ENCODE assay signal across 12 cellular contexts in genomic region chr11:126477526-126478275, GRCh38.
A peak's percentile ranks its signal among the peaks of the same experiment; 100 is the strongest.
DNase-seq lines count a peak whose midpoint lies in the region; ATAC-seq lines count a peak whose summit lies in the region.
"Had no signal": no experiment of that assay in that cellular context is flagged by ENCODE, and none has a peak within 500 bp of the region (broad histone marks: within the 10 kb centered on the region; RNA-seq: fewer than 3 reads in every experiment).

No MANE protein-coding gene starts in this region.

- DNase-seq in activated naive CD8-positive, alpha-beta T cell treated with anti-CD3 and anti-CD28 coated beads, Interleukin-2, amount 10 ng/mL, durations not matched to agents 7 days and 5 days = peak; percentile 38
- DNase-seq in activated naive CD8-positive, alpha-beta T cell treated with anti-CD3 and anti-CD28 coated beads for 36 hours = no peak
- DNase-seq in Kasumi-1 (lab: John Stamatoyannopoulos, UW) = peak; percentile 89 to 90
- DNase-seq in activated T-cell treated with anti-CD3 and anti-CD28 coated beads, Interleukin-2, amount 50 U/mL, for 48 hours = peak; percentile 25 to 46
- DNase-seq in stimulated activated naive B cell treated with anti-CD40 and anti-IgM and Interleukin-4, amounts not matched to agents 10 μg/mL and 1 μg/mL and 100 μg/mL, for 72 hours = peak; percentile 37
- no peak for DNase-seq in mesendoderm
- DNase-seq in NOMO-1 treated with dmso at 0.1 percent for 144 hours (lab: John Stamatoyannopoulos, UW; ENCODE audit: unreplicated experiment) = no peak
- DNase-seq: midbrain, upper lobe of left lung had no signal

- H3K18ac ChIP-seq in mesendoderm (ENCODE audit: low read length) = no peak overlapping the region

- no peak overlapping the region for H2BK120ac ChIP-seq in mesendoderm (ENCODE audit: low read depth, low read length)

- H3K56ac ChIP-seq in mesendoderm (ENCODE audit: low read length) = no peak overlapping the region

- no peaks in the 10 kb centered on the region for H3K27me3 Mint-ChIP-seq in activated naive CD8-positive, alpha-beta T cell treated with anti-CD3 and anti-CD28 coated beads, Interleukin-2, amount 10 ng/mL, durations not matched to agents 7 days and 5 days
- no peaks in the 10 kb centered on the region for H3K27me3 Mint-ChIP-seq in activated naive CD8-positive, alpha-beta T cell treated with anti-CD3 and anti-CD28 coated beads for 36 hours
- H3K27me3 Mint-ChIP-seq in stimulated activated naive B cell treated with anti-CD40 and anti-IgM and Interleukin-4, amounts not matched to agents 10 μg/mL and 1 μg/mL and 100 μg/mL, for 72 hours = peaks cover 9 to 15% of the 10 kb centered on the region in 2 donors
- H3K27me3 Mint-ChIP-seq: CD4-positive, alpha-beta T cell had no signal

- H3K36me3 Mint-ChIP-seq in activated naive CD8-positive, alpha-beta T cell treated with anti-CD3 and anti-CD28 coated beads, Interleukin-2, amount 10 ng/mL, durations not matched to agents 7 days and 5 days = no peaks in the 10 kb centered on the region
- H3K36me3 Mint-ChIP-seq in activated naive CD8-positive, alpha-beta T cell treated with anti-CD3 and anti-CD28 coated beads for 36 hours = no peaks in the 10 kb centered on the region
- H3K36me3 Mint-ChIP-seq in stimulated activated naive B cell treated with anti-CD40 and anti-IgM and Interleukin-4, amounts not matched to agents 10 μg/mL and 1 μg/mL and 100 μg/mL, for 72 hours = no peaks in the 10 kb centered on the region

- no peak overlapping the region for H3K4me2 ChIP-seq in mesendoderm (ENCODE audit: low read length)

- H3K9me3 Mint-ChIP-seq in activated naive CD8-positive, alpha-beta T cell treated with anti-CD3 and anti-CD28 coated beads, Interleukin-2, amount 10 ng/mL, durations not matched to agents 7 days and 5 days = no peaks in the 10 kb centered on the region
- H3K9me3 Mint-ChIP-seq in activated naive CD8-positive, alpha-beta T cell treated with anti-CD3 and anti-CD28 coated beads for 36 hours = no peaks in the 10 kb centered on the region
- H3K9me3 Mint-ChIP-seq in stimulated activated naive B cell treated with anti-CD40 and anti-IgM and Interleukin-4, amounts not matched to agents 10 μg/mL and 1 μg/mL and 100 μg/mL, for 72 hours = no peaks in the 10 kb centered on the region
- H3K9me3 Mint-ChIP-seq: CD4-positive, alpha-beta T cell had no signal

- peak overlapping the region; percentile 88 for H3K27ac Mint-ChIP-seq in activated naive CD8-positive, alpha-beta T cell treated with anti-CD3 and anti-CD28 coated beads, Interleukin-2, amount 10 ng/mL, durations not matched to agents 7 days and 5 days
- H3K27ac Mint-ChIP-seq in activated naive CD8-positive, alpha-beta T cell treated with anti-CD3 and anti-CD28 coated beads for 36 hours = no peak overlapping the region
- H3K27ac Mint-ChIP-seq in stimulated activated naive B cell treated with anti-CD40 and anti-IgM and Interleukin-4, amounts not matched to agents 10 μg/mL and 1 μg/mL and 100 μg/mL, for 72 hours = no peak overlapping the region
- H3K27ac Mint-ChIP-seq: CD4-positive, alpha-beta T cell had no signal

- no peaks in the 10 kb centered on the region for H3K27me3 ChIP-seq in mesendoderm (ENCODE audit: insufficient read depth, low read length, poor library complexity)
- H3K27me3 ChIP-seq: right atrium auricular region, upper lobe of left lung had no signal

- no peak overlapping the region for H3K27ac ChIP-seq in mesendoderm (ENCODE audit: low read depth, low read length)
- H3K27ac ChIP-seq: right atrium auricular region had no signal

- no peaks in the 10 kb centered on the region for H3K79me1 ChIP-seq in mesendoderm (ENCODE audit: low read length)

- H3K23ac ChIP-seq in mesendoderm (ENCODE audit: low read length) = no peak overlapping the region

- H3K4ac ChIP-seq in mesendoderm (ENCODE audit: low read depth, low read length) = no peak overlapping the region

- H3K4me3 Mint-ChIP-seq in activated naive CD8-positive, alpha-beta T cell treated with anti-CD3 and anti-CD28 coated beads, Interleukin-2, amount 10 ng/mL, durations not matched to agents 7 days and 5 days = peak overlapping the region; percentile 52
- H3K4me3 Mint-ChIP-seq in activated naive CD8-positive, alpha-beta T cell treated with anti-CD3 and anti-CD28 coated beads for 36 hours = no peak overlapping the region
- peak overlapping the region; percentile 8 to 38 for H3K4me3 Mint-ChIP-seq in stimulated activated naive B cell treated with anti-CD40 and anti-IgM and Interleukin-4, amounts not matched to agents 10 μg/mL and 1 μg/mL and 100 μg/mL, for 72 hours
- H3K4me3 Mint-ChIP-seq: CD4-positive, alpha-beta T cell had no signal

- H4K5ac ChIP-seq in mesendoderm (ENCODE audit: low read length) = no peak overlapping the region

- no peaks in the 10 kb centered on the region for H3K36me3 ChIP-seq in mesendoderm (ENCODE audit: control insufficient read depth, insufficient read depth, low read length)
- H3K36me3 ChIP-seq: right atrium auricular region, upper lobe of left lung had no signal

- H3K4me1 Mint-ChIP-seq in activated naive CD8-positive, alpha-beta T cell treated with anti-CD3 and anti-CD28 coated beads, Interleukin-2, amount 10 ng/mL, durations not matched to agents 7 days and 5 days = peaks cover 15% of the 10 kb centered on the region
- H3K4me1 Mint-ChIP-seq in activated naive CD8-positive, alpha-beta T cell treated with anti-CD3 and anti-CD28 coated beads for 36 hours = peaks cover 9% of the 10 kb centered on the region
- peaks cover 15 to 25% of the 10 kb centered on the region in 2 donors for H3K4me1 Mint-ChIP-seq in stimulated activated naive B cell treated with anti-CD40 and anti-IgM and Interleukin-4, amounts not matched to agents 10 μg/mL and 1 μg/mL and 100 μg/mL, for 72 hours

- no peak overlapping the region for H3K4me3 ChIP-seq in mesendoderm (ENCODE audit: low read length)
- H3K4me3 ChIP-seq: right atrium auricular region, upper lobe of left lung had no signal

- no peak overlapping the region for H2BK15ac ChIP-seq in mesendoderm (replicated peaks; ENCODE audit: low read depth)

- H4K8ac ChIP-seq in mesendoderm (ENCODE audit: low read depth, low read length) = no peak overlapping the region

- no peak overlapping the region for H3K9ac ChIP-seq in mesendoderm (ENCODE audit: low read length)

- no CpG with 5 or more reads among the region's 15 CpGs for WGBS in mesendoderm (ENCODE audit: extremely low coverage, insufficient coverage, low lambda C conversion rate)

- H2BK5ac ChIP-seq in mesendoderm (ENCODE audit: low read length) = no peak overlapping the region

- H2AK5ac ChIP-seq in mesendoderm (ENCODE audit: low read length) = no peak overlapping the region

- H3K4me1 ChIP-seq in mesendoderm (ENCODE audit: control insufficient read depth, low read depth, low read length) = no peaks in the 10 kb centered on the region

- ATAC-seq in activated naive CD8-positive, alpha-beta T cell treated with anti-CD3 and anti-CD28 coated beads, Interleukin-2, amount 10 ng/mL, durations not matched to agents 7 days and 5 days (ENCODE audit: low read depth) = peak; percentile 71
- peak; percentile 56 to 79 for ATAC-seq in stimulated activated naive B cell treated with anti-CD40 and anti-IgM and Interleukin-4, amounts not matched to agents 10 μg/mL and 1 μg/mL and 100 μg/mL, for 72 hours (replicated peaks)
- no peak for ATAC-seq in GM21825 (IDR thresholded peaks at IDR 0.05; ENCODE audit: unreplicated experiment)

- H3K79me2 ChIP-seq in mesendoderm (ENCODE audit: control insufficient read depth, insufficient read depth, low read length) = no peaks in the 10 kb centered on the region

- POLR2A ChIA-PET in activated naive CD8-positive, alpha-beta T cell treated with anti-CD3 and anti-CD28 coated beads, Interleukin-2, amount 10 ng/mL, durations not matched to agents 7 days and 5 days (lab: Charles Lee) = interaction anchor here (1.0 to 1.3 kb wide), 2 partner anchors 9 to 174 kb away, joined by 3 read pairs; partner anchors contain the start of gene DCPS

Comparison
In these comparisons a context has a peak if more than half of its experiments do, and no peak if none do; other contexts are left out.
1. DNase-seq: peak in activated naive CD8-positive, alpha-beta T cell treated with anti-CD3 and anti-CD28 coated beads, Interleukin-2, amount 10 ng/mL, durations not matched to agents 7 days and 5 days (single experiment), Kasumi-1 (2 of 2), activated T-cell treated with anti-CD3 and anti-CD28 coated beads, Interleukin-2, amount 50 U/mL, for 48 hours (2 of 2) and stimulated activated naive B cell treated with anti-CD40 and anti-IgM and Interleukin-4, amounts not matched to agents 10 μg/mL and 1 μg/mL and 100 μg/mL, for 72 hours (single experiment); none in activated naive CD8-positive, alpha-beta T cell treated with anti-CD3 and anti-CD28 coated beads for 36 hours (single experiment), mesendoderm (single experiment) and NOMO-1 treated with dmso at 0.1 percent for 144 hours (single experiment).